In the genomic region with DNA sequence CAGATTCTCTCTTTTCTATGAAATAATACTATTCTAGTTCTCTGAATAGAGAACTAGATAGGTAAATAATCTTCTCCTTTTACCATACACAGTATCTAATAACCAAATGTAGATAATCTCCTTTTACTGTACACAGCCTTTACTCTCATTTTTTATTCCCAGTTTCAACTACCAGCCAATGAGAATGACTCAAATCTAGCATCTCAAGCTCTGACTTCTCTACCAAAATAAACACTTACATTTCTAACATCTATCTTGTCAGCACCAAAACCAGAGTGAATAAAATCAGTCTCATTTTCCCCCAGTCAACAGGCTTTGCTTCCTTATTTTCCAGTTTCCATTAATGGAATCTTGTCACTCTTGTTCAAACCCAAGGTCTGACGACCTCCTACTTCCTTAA, we compare ENCODE assay signal across 22 cellular contexts. TPM values are rescaled to one million over a fixed set of nuclear protein-coding genes. Genes with fewer than 3 reads are reported as not detected.
DNase-seq lines count a peak whose midpoint lies in the region; ATAC-seq, FAIRE-seq and TF ChIP-seq lines count a peak whose summit lies in the region.
"Had no signal": no experiment of that assay in that cellular context is flagged by ENCODE, and none has a peak within 500 bp of the region (broad histone marks: within the 10 kb centered on the region; RNA-seq: fewer than 3 reads in every experiment).

No MANE protein-coding gene starts in this region.

- no peaks in the 10 kb centered on the region; a peak in 1 of 4 replicates for H3K36me3 ChIP-seq in GM12878 (ENCODE audit: control insufficient read depth in 2 of 2, insufficient read depth in 2 of 2, low read length in 1 of 2)

- H3K27me3 ChIP-seq in HL-60 (ENCODE audit: insufficient read depth, poor library complexity, severe bottlenecking) (no peaks in the 10 kb centered on the region), GM12878 (replicated peaks in 1 of 2; ENCODE audit: control insufficient read depth in 2 of 2, insufficient read depth in 2 of 2, low read length in 1 of 2) (no peaks in the 10 kb centered on the region)
- H3K27me3 ChIP-seq: BLaER1 had no signal

- H2AFZ ChIP-seq in GM12878 (ENCODE audit: control insufficient read depth, low read depth, low read length) = no peak overlapping the region
- H2AFZ ChIP-seq: GM23248 had no signal

- 45% methylated on average over 1 of the region's 1 CpG for WGBS in GM12878 (ENCODE audit: insufficient coverage, insufficient replicate concordance, low lambda C conversion rate, missing lambda C conversion rate)

- no peak overlapping the region for H3K4me2 ChIP-seq in GM12878 (ENCODE audit: control insufficient read depth, insufficient read depth)
- H3K4me2 ChIP-seq: BLaER1 had no signal

- RAD21 ChIA-PET in GM12878 (lab: Charles Lee; ENCODE audit: unreplicated experiment) = interaction anchor here (1.0 kb wide), 1 partner anchor 83 kb away, joined by 4 read pairs; no protein-coding TSS in a partner anchor

- FAIRE-seq in GM12878 (lab: Jason Lieb, UNC) = no peak
- FAIRE-seq: GM18507 had no signal

- CTCF ChIA-PET in GM12878 (lab: Yijun Ruan, JAX) = interaction anchor here (1.6 kb wide), 1 partner anchor 76 kb away, joined by 4 read pairs; no protein-coding TSS in a partner anchor

- intact Hi-C loops in GM12878 (cut with micrococcal nuclease; ENCODE audit: unreplicated experiment) = no loop called here

- no peak overlapping the region for H3K4me3 ChIP-seq in HL-60 (replicated peaks; ENCODE audit: insufficient read depth, low read length)
- no peak overlapping the region for H3K4me3 ChIP-seq in GM12878
- H3K4me3 ChIP-seq: BLaER1, GM23248 had no signal

- no peak for ATAC-seq in GM12878
- no peak for ATAC-seq in HG03520 (IDR thresholded peaks at IDR 0.05; ENCODE audit: unreplicated experiment)

- in situ Hi-C loops in GM12878 (cut with MboI) = no loop called here

- H3K9ac ChIP-seq in GM12878 (ENCODE audit: control insufficient read depth, insufficient read depth, low read length) = no peak overlapping the region
- H3K9ac ChIP-seq: BLaER1, GM23248 had no signal

- POLR2A ChIA-PET in GM12878 (lab: Charles Lee) = no interaction called here

- H3K27ac ChIP-seq in HL-60 (replicated peaks) (peak overlapping the region; percentile 26), GM12878 (ENCODE audit: control insufficient read depth, insufficient read depth) (no peak overlapping the region)
- H3K27ac ChIP-seq: BLaER1, GM23248 had no signal

- no peaks in the 10 kb centered on the region for H4K20me1 ChIP-seq in GM12878 (ENCODE audit: control insufficient read depth, insufficient read depth)
- H4K20me1 ChIP-seq: BLaER1 had no signal

- H3K9me3 ChIP-seq in GM12878 (replicated peaks; ENCODE audit: control insufficient read depth, insufficient read depth, low read length) = no peaks in the 10 kb centered on the region
- H3K9me3 ChIP-seq: BLaER1 had no signal

- peak; percentile 56 for DNase-seq in EH (ENCODE audit: low read depth)
- no peak for DNase-seq in HL-60 (ENCODE audit: low read depth in 1 of 2, low spot score in 1 of 2)
- no peak for DNase-seq in GM12878 (ENCODE audit: low read depth, low spot score)
- DNase-seq in hepatic stellate cell (ENCODE audit: low spot score) = peak; percentile 16
- no peak for DNase-seq in cerebellar cortex (ENCODE audit: low spot score)
- DNase-seq in UCSD-AML1 (lab: John Stamatoyannopoulos, UW; ENCODE audit: unreplicated experiment) = no peak
- no peak for DNase-seq in D341Med (ENCODE audit: low spot score)
- DNase-seq: CD4-positive, alpha-beta T cell; DMS53; GM23248; H7; KG1; MM.1S; NCI-H1694; NCI-H2029 treated with DMSO at 0.1 percent for 48 hours; NCI-H446 treated with DMSO at 0.1 percent for 48 hours; NCI-H526; Right ventricle myocardium superior; RPMI8226 had no signal

- no peaks in the 10 kb centered on the region for H3K79me2 ChIP-seq in GM12878 (ENCODE audit: control insufficient read depth, insufficient read depth, low read length)

- no TSS peak for BruUV-seq in GM12878 (replicated peaks; lab: Mats Ljungman, UMichigan)

- no peak for TF ChIP-seq EP300 in GM12878 (IDR thresholded peaks at IDR 0.05; ENCODE audit: borderline replicate concordance in 1 of 2, control insufficient read depth in 1 of 2, low read depth in 2 of 2, low read length in 2 of 2)

- TF ChIP-seq CTCF in HL-60 (IDR thresholded peaks at IDR 0.05; ENCODE audit: insufficient read depth, low read length) (no peak), GM12878 (IDR thresholded peaks at IDR 0.05 in 2 of 3, conservative IDR thresholded peaks at IDR 0.05 in 1 of 3; ENCODE audit: control insufficient read depth in 2 of 3, extremely low read depth in 1 of 3, insufficient read depth in 1 of 3, low read depth in 3 of 3, low read length in 3 of 3) (no peak)

- no peak for TF ChIP-seq RAD21 in GM12878 (IDR thresholded peaks at IDR 0.05; ENCODE audit: insufficient read depth, low read depth, low read length)

- SMC1A ChIA-PET in GM12878 (lab: Charles Lee; ENCODE audit: uncharacterized antibody, unreplicated experiment) = interaction anchor here (1.5 kb wide), 1 partner anchor 10 kb away, joined by 4 read pairs; no protein-coding TSS in a partner anchor

- TF ChIP-seq POLR2A in GM12878 (IDR thresholded peaks at IDR 0.05; ENCODE audit: low read depth, low read length) = no peak

- peaks cover 23% of the 10 kb centered on the region for H3K4me1 ChIP-seq in GM12878 (ENCODE audit: control insufficient read depth, insufficient read depth, low read length)
- H3K4me1 ChIP-seq: BLaER1 had no signal

TF ChIP-seq in GM12878, 131 proteins besides CTCF, POLR2A, EP300 and RAD21:
- TF ChIP-seq EED (IDR thresholded peaks at IDR 0.05; ENCODE audit: low read depth) = no peak
- peak; percentile 8; the same call in 1 of the 2 replicates for TF ChIP-seq JUNB (IDR thresholded peaks at IDR 0.05)
- TF ChIP-seq PBX3 (IDR thresholded peaks at IDR 0.05; ENCODE audit: insufficient replicate concordance, low read depth, low read length) = no peak
- TF ChIP-seq, protein P1, sequence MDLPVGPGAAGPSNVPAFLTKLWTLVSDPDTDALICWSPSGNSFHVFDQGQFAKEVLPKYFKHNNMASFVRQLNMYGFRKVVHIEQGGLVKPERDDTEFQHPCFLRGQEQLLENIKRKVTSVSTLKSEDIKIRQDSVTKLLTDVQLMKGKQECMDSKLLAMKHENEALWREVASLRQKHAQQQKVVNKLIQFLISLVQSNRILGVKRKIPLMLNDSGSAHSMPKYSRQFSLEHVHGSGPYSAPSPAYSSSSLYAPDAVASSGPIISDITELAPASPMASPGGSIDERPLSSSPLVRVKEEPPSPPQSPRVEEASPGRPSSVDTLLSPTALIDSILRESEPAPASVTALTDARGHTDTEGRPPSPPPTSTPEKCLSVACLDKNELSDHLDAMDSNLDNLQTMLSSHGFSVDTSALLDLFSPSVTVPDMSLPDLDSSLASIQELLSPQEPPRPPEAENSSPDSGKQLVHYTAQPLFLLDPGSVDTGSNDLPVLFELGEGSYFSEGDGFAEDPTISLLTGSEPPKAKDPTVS (IDR thresholded peaks at IDR 0.05; ENCODE audit: low read depth, low read length) = no peak
- TF ChIP-seq YBX1 (IDR thresholded peaks at IDR 0.05) = no peak
- TF ChIP-seq POLR2AphosphoS5 (IDR thresholded peaks at IDR 0.05; ENCODE audit: low read length) = no peak
- no peak for TF ChIP-seq KLF5 (IDR thresholded peaks at IDR 0.05; ENCODE audit: partially characterized antibody)

RNA-seq across cellular contexts. Expression of gene LRRFIP2, which starts 36.9 kb away (rescaled TPM):
- total RNA-seq in GM12878 (2013; cell fraction: nucleolus; rRNA removed) = 76.4 and 83.9 TPM in 2 replicates
- total RNA-seq in GM12878 (2014; rRNA removed) (36.0 and 38.9 TPM in 2 replicates), GM12878 (2014; rRNA removed; fragmentation: Illumina TruSeq; extraction: Trizol) (37.8 and 39.0 TPM in 2 replicates), GM12878 (2021) (37.3 and 37.5 TPM in 2 replicates)
- polyA plus RNA-seq in GM12878 (2011; ENCODE audit: low read depth) = 13.1 TPM
- polyA plus RNA-seq in GM12878 (2011; rRNA removed) (21.6 and 34.1 TPM in 2 replicates), GM12878 (2014; fragmentation: Illumina TruSeq; extraction: Trizol) (39.9 and 43.1 TPM in 2 replicates), GM12878 (2014; fragmentation: Nextera tagmentation; extraction: Ambion mirVana) (10 to 100 TPM in 1 of 2 experiments, 1 to 10 TPM in 1; 9.7 to 14.2 TPM), GM12878 (2014; rRNA removed) (33.0 and 35.7 TPM in 2 replicates), GM12878 (2016; fragmentation: Nextera tagmentation; extraction: Ambion mirVana) (10 to 100 TPM; 39.7 to 46.9 TPM)
- polyA plus RNA-seq in GM12878 (2011; cell fraction: cytosol; rRNA removed) = 8.1 and 10.8 TPM in 2 replicates
- 21.2 and 28.4 TPM in 2 replicates for polyA plus RNA-seq in GM12878 (2011; cell fraction: nucleus; rRNA removed)
- polyA plus RNA-seq in GM12878 (2012) = 15.0 and 16.7 TPM in 2 replicates
- 11.5 and 15.4 TPM in 2 replicates for polyA minus RNA-seq in GM12878 (2011; rRNA and poly(A)+ RNA removed)
- 9.7 and 10.0 TPM in 2 replicates for polyA minus RNA-seq in GM12878 (2011; cell fraction: cytosol; rRNA and poly(A)+ RNA removed)
- 27.3 and 58.8 TPM in 2 replicates for polyA minus RNA-seq in GM12878 (2011; cell fraction: nucleus; rRNA and poly(A)+ RNA removed)

Comparison
In these comparisons a context has a peak if more than half of its experiments do, and no peak if none do; other contexts are left out.
1. DNase-seq: peak in EH (single experiment) and hepatic stellate cell (single experiment); none in HL-60 (0 of 2), GM12878 (single experiment), cerebellar cortex (single experiment), UCSD-AML1 (single experiment) and D341Med (single experiment).